1 cellular context compared by ENCODE assay signal in genomic region chr13:38998739-38999138, GRCh38.
TF ChIP-seq lines count a peak whose summit lies in the region.

No MANE protein-coding gene starts in this region.

TF ChIP-seq in K562, 482 proteins besides CTCF, POLR2A, EP300 and RAD21 (continued from another document and continues in another):
- no peak for TF ChIP-seq ZNF407 (IDR thresholded peaks at IDR 0.05; ENCODE audit: low read depth)
- no peak for TF ChIP-seq EHMT2 (IDR thresholded peaks at IDR 0.05)
- no peak for TF ChIP-seq BRF2 (IDR thresholded peaks at IDR 0.05; ENCODE audit: borderline replicate concordance, insufficient read depth, insufficient read length)
- no peak for TF ChIP-seq ZBTB26 (CRISPR knock-in tag; IDR thresholded peaks at IDR 0.05)
- no peak for TF ChIP-seq NCOA6 (IDR thresholded peaks at IDR 0.05)
- no peak for TF ChIP-seq TAF7 (tag; IDR thresholded peaks at IDR 0.05)
- TF ChIP-seq YBX1 (IDR thresholded peaks at IDR 0.05), result no peak
- TF ChIP-seq CREM (IDR thresholded peaks at IDR 0.05; ENCODE audit: low read depth), result peak; percentile 48
- no peak for TF ChIP-seq PPARD (CRISPR knock-in tag; IDR thresholded peaks at IDR 0.05)
- no peak for TF ChIP-seq TSHZ1 (CRISPR knock-in tag; IDR thresholded peaks at IDR 0.05)
- TF ChIP-seq LCOR (CRISPR knock-in tag; IDR thresholded peaks at IDR 0.05), result no peak
- TF ChIP-seq ELF2 (CRISPR knock-in tag; IDR thresholded peaks at IDR 0.05), result no peak
- TF ChIP-seq SAP30 (IDR thresholded peaks at IDR 0.05; ENCODE audit: borderline replicate concordance, insufficient read depth, low read depth, low read length, poor library complexity, severe bottlenecking), result no peak
- TF ChIP-seq ARNT (IDR thresholded peaks at IDR 0.05), result 0 out of 4 replicates have a peak, but pooled peaks of 1 of the 2 experiments have one; percentile 64
- no peak for TF ChIP-seq U2AF2 (optimal IDR thresholded peaks at IDR 0.05; ENCODE audit: low read depth, low read length)
- no peak for TF ChIP-seq HMG20B (CRISPR knock-in tag; IDR thresholded peaks at IDR 0.05)
- peak; percentile 95 for TF ChIP-seq FOSL1 (tag; conservative IDR thresholded peaks at IDR 0.05)
- TF ChIP-seq ELF1 (tag; IDR thresholded peaks at IDR 0.05), result no peak
- no peak for TF ChIP-seq KLF6 (CRISPR knock-in tag; IDR thresholded peaks at IDR 0.05; ENCODE audit: borderline replicate concordance)
- no peak for TF ChIP-seq COPS2 (conservative IDR thresholded peaks at IDR 0.05)
- no peak for TF ChIP-seq ZNF347 (CRISPR knock-in tag; IDR thresholded peaks at IDR 0.05; ENCODE audit: low read depth)
- TF ChIP-seq FOXA3 (CRISPR knock-in tag; conservative IDR thresholded peaks at IDR 0.05 in 1 of 2, IDR thresholded peaks at IDR 0.05 in 1 of 2), result no peak
- no peak for TF ChIP-seq ELK3 (CRISPR knock-in tag; IDR thresholded peaks at IDR 0.05)
- TF ChIP-seq ASH1L (IDR thresholded peaks at IDR 0.05; ENCODE audit: borderline replicate concordance, low read depth, partially characterized antibody), result no peak
- no peak for TF ChIP-seq MAFG (tag; conservative IDR thresholded peaks at IDR 0.05)
- TF ChIP-seq PCBP1 (IDR thresholded peaks at IDR 0.05; ENCODE audit: low read depth, low read length, poor library complexity, severe bottlenecking), result no peak
- TF ChIP-seq ZNF134 (CRISPR knock-in tag; conservative IDR thresholded peaks at IDR 0.05), result no peak
- peak in 1 of 2 experiments; percentile 65; a peak in 1 of 4 replicates for TF ChIP-seq ZMIZ1 (IDR thresholded peaks at IDR 0.05; ENCODE audit: low read depth in 2 of 2, low read length in 2 of 2)
- no peak for TF ChIP-seq SP1 (CRISPR knock-in tag; IDR thresholded peaks at IDR 0.05)
